2 cellular contexts compared by ENCODE assay signal in the genomic region with DNA sequence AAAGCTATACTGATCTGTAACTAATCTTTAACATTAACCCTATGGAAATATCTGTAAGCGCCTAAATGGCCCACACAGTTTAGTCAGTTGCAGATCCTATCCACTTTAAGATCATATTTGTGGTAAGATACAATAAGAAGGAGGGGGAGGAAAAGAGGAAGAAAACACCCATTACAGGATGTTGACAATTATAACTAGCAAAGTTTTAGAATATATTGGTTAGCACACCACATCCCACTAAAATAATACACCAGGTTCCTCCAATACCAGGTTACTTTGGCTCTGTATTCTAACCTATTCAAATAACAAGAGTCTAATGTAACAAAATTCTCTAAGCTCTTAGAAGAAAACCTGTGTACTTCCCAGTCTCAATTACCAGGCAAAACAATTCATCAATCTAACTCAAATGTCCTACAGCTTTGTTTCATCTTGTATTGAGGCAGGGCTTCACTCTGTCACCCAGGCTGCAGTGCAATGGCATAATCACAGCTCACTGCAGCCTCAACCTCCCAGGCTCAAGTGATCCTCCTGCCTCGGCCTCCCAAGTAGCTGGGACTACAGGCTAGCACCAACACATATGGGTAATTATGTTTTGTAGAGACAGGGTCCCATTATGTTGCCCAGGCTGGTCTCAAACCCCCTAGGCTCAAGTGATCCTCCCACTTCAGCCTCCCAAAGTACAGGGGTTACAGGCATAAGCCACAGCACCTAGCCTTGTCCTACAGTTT.
TF ChIP-seq lines count a peak whose summit lies in the region.

No MANE protein-coding gene starts in this region.

TF ChIP-seq in SK-N-SH, 30 proteins besides CTCF, POLR2A, EP300 and RAD21 (continued from another document):
- TF ChIP-seq, protein P1, sequence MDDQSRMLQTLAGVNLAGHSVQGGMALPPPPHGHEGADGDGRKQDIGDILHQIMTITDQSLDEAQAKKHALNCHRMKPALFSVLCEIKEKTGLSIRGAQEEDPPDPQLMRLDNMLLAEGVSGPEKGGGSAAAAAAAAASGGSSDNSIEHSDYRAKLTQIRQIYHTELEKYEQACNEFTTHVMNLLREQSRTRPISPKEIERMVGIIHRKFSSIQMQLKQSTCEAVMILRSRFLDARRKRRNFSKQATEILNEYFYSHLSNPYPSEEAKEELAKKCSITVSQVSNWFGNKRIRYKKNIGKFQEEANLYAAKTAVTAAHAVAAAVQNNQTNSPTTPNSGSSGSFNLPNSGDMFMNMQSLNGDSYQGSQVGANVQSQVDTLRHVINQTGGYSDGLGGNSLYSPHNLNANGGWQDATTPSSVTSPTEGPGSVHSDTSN (IDR thresholded peaks at IDR 0.05): no peak
- TF ChIP-seq, protein P2, sequence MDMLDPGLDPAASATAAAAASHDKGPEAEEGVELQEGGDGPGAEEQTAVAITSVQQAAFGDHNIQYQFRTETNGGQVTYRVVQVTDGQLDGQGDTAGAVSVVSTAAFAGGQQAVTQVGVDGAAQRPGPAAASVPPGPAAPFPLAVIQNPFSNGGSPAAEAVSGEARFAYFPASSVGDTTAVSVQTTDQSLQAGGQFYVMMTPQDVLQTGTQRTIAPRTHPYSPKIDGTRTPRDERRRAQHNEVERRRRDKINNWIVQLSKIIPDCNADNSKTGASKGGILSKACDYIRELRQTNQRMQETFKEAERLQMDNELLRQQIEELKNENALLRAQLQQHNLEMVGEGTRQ (IDR thresholded peaks at IDR 0.05; ENCODE audit: borderline replicate concordance, low read depth, low read length): no peak
- TF ChIP-seq TEAD4 (IDR thresholded peaks at IDR 0.05; ENCODE audit: borderline replicate concordance, insufficient read depth) (no peak), MEF2A (IDR thresholded peaks at IDR 0.05; ENCODE audit: borderline replicate concordance, low read depth) (no peak), FOXJ3 (CRISPR knock-in tag; IDR thresholded peaks at IDR 0.05) (no peak), JUND (IDR thresholded peaks at IDR 0.05) (no peak), RXRA (IDR thresholded peaks at IDR 0.05; ENCODE audit: borderline replicate concordance, low read depth) (no peak)

TF ChIP-seq in SK-N-SH treated with all-trans-retinoic acid at 6 μM for 48 hours, 23 proteins besides CTCF, POLR2A, EP300 and RAD21 (continued from another document):
- TF ChIP-seq, protein P3, sequence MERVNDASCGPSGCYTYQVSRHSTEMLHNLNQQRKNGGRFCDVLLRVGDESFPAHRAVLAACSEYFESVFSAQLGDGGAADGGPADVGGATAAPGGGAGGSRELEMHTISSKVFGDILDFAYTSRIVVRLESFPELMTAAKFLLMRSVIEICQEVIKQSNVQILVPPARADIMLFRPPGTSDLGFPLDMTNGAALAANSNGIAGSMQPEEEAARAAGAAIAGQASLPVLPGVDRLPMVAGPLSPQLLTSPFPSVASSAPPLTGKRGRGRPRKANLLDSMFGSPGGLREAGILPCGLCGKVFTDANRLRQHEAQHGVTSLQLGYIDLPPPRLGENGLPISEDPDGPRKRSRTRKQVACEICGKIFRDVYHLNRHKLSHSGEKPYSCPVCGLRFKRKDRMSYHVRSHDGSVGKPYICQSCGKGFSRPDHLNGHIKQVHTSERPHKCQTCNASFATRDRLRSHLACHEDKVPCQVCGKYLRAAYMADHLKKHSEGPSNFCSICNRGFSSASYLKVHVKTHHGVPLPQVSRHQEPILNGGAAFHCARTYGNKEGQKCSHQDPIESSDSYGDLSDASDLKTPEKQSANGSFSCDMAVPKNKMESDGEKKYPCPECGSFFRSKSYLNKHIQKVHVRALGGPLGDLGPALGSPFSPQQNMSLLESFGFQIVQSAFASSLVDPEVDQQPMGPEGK (CRISPR knock-in tag; IDR thresholded peaks at IDR 0.05; ENCODE audit: borderline replicate concordance): no peak
- no peak for TF ChIP-seq CSRNP3 (CRISPR knock-in tag; IDR thresholded peaks at IDR 0.05)
- no peak for TF ChIP-seq ISL1 (CRISPR knock-in tag; IDR thresholded peaks at IDR 0.05)
- no peak for TF ChIP-seq TOX (CRISPR knock-in tag; IDR thresholded peaks at IDR 0.05; ENCODE audit: borderline replicate concordance)
- TF ChIP-seq CREB5 (CRISPR knock-in tag; IDR thresholded peaks at IDR 0.05; ENCODE audit: low read depth): no peak
- no peak for TF ChIP-seq ZFP30 (CRISPR knock-in tag; IDR thresholded peaks at IDR 0.05)
- TF ChIP-seq ARNTL (CRISPR knock-in tag; IDR thresholded peaks at IDR 0.05; ENCODE audit: borderline replicate concordance, low read depth): no peak
- TF ChIP-seq ZC3H10 (CRISPR knock-in tag; IDR thresholded peaks at IDR 0.05): no peak
- TF ChIP-seq GLIS3 (CRISPR knock-in tag; IDR thresholded peaks at IDR 0.05): no peak
- no peak for TF ChIP-seq RARB (CRISPR knock-in tag; IDR thresholded peaks at IDR 0.05)
- TF ChIP-seq ESRRG (CRISPR knock-in tag; IDR thresholded peaks at IDR 0.05): no peak
- TF ChIP-seq ZNF70 (CRISPR knock-in tag; IDR thresholded peaks at IDR 0.05): no peak
